ENCODE assay signal across 8 cellular contexts in genomic region chr12:19431407-19432308, GRCh38. TPM values are rescaled to one million over a fixed set of nuclear protein-coding genes. Genes with fewer than 3 reads are reported as not detected.
A peak's percentile ranks its signal among the peaks of the same experiment; 100 is the strongest.
DNase-seq lines count a peak whose midpoint lies in the region; ATAC-seq lines count a peak whose summit lies in the region.

No MANE protein-coding gene starts in this region.

- CTCF ChIA-PET in T-cell (lab: Charles Lee), result no interaction called here

- ATAC-seq in HG02885 (IDR thresholded peaks at IDR 0.05; ENCODE audit: poor library complexity, unreplicated experiment) (peak; percentile 54), T-cell (replicated peaks in 1 of 4) (no peak)

- H3K4me3 Mint-ChIP-seq in T-cell, result no peak overlapping the region

- peak overlapping the region; percentile 57 to 71 for H3K27ac Mint-ChIP-seq in T-cell

- no peaks in the 10 kb centered on the region for H3K9me3 Mint-ChIP-seq in T-cell

- POLR2A ChIA-PET in T-cell (lab: Charles Lee), result interaction anchor here in 1 of 2 donors (0.7 kb wide), 1 partner anchor 243 kb away, joined by 3 read pairs; no protein-coding TSS in a partner anchor

- H3K4me1 Mint-ChIP-seq in T-cell, result peaks cover 16 to 33% (median 19%) of the 10 kb centered on the region in 3 donors

- peak; percentile 11 for DNase-seq in activated T-cell treated with anti-CD3 and anti-CD28 coated beads for 24 hours (ENCODE audit: low read depth)
- no peak for DNase-seq in activated T-cell treated with anti-CD3 and anti-CD28 coated beads, Interleukin-2, amount 50 U/mL, for 1 hour
- no peak for DNase-seq in T-cell
- peak; percentile 80 for DNase-seq in epithelial cell of prostate (ENCODE audit: low read depth, low spot score)
- peak; percentile 11 for DNase-seq in stimulated activated CD8-positive, alpha-beta memory T cell treated with anti-CD3 and anti-CD28 coated beads, Interleukin-12 subunit alpha, Interleukin-12 subunit beta, amount 100 ng/mL, for 24 hours (ENCODE audit: extremely low read depth)
- DNase-seq in NAMALWA (ENCODE audit: low spot score), result no peak
- no peak for DNase-seq in COR-L47 (lab: John Stamatoyannopoulos, UW)

- no peaks in the 10 kb centered on the region for H3K36me3 Mint-ChIP-seq in T-cell

- peak overlapping the region; percentile 93 for H3K27ac ChIP-seq in epithelial cell of prostate

- no peaks in the 10 kb centered on the region for H3K27me3 Mint-ChIP-seq in T-cell

RNA-seq across cellular contexts. Expression of gene AEBP2, which starts 7.6 kb away (rescaled TPM):
- total RNA-seq in T-cell, result 10 to 100 TPM; 43.4 to 71.5 (median 50.0) TPM

Comparison
In these comparisons a context has a peak if more than half of its experiments do, and no peak if none do; other contexts are left out.
1. DNase-seq: peak in activated T-cell treated with anti-CD3 and anti-CD28 coated beads for 24 hours (single experiment), epithelial cell of prostate (single experiment) and stimulated activated CD8-positive, alpha-beta memory T cell treated with anti-CD3 and anti-CD28 coated beads, Interleukin-12 subunit alpha, Interleukin-12 subunit beta, amount 100 ng/mL, for 24 hours (single experiment); none in activated T-cell treated with anti-CD3 and anti-CD28 coated beads, Interleukin-2, amount 50 U/mL, for 1 hour (single experiment), T-cell (0 of 34), NAMALWA (single experiment) and COR-L47 (single experiment).